In genomic region chr3:98982336-98982735, GRCh38 we compare ENCODE assay signal across 20 cellular contexts.
DNase-seq lines count a peak whose midpoint lies in the region; ATAC-seq lines count a peak whose summit lies in the region.
"Had no signal": no experiment of that assay in that cellular context is flagged by ENCODE, and none has a peak within 500 bp of the region (broad histone marks: within the 10 kb centered on the region; RNA-seq: fewer than 3 reads in every experiment).

No MANE protein-coding gene starts in this region.

- WGBS in GM23248 (ENCODE audit: low coverage in 1 of 2, low lambda C conversion rate in 2 of 2, missing lambda C conversion rate in 2 of 2), 2 experiments: 67 to 78% methylated on average over 2 of the region's 2 CpGs

- DNase-seq in GM23248 (peak; percentile 28), SK-MEL-5 (ENCODE audit: low read depth, low spot score) (peak; percentile 74), glomerular visceral epithelial cell (ENCODE audit: extremely low spot score) (peak; percentile 71), retina (peak; percentile 63), NCI-H1092 (lab: John Stamatoyannopoulos, UW) (no peak), cortex of kidney (lab: John Stamatoyannopoulos, UW) (no peak), NCI-H2081 treated with DMSO at 0.1 percent for 48 hours (lab: John Stamatoyannopoulos, UW) (no peak)
- DNase-seq: activated CD4-positive, alpha-beta T cell treated with anti-CD3 and anti-CD28 coated beads, Interleukin-2, amount 50 U/mL, for 4 hours; activated naive CD4-positive, alpha-beta T cell treated with anti-CD3 and anti-CD28 coated beads, Interleukin-2, amount 10 ng/mL, durations not matched to agents 7 days and 5 days; activated T-cell treated with anti-CD3 and anti-CD28 coated beads for 4 hours; body of pancreas; DMS79; hypothalamus; Kasumi-1; NCI-H1105 treated with DMSO at 0.1 percent for 48 hours; NCI-H510A; Right ventricle myocardium superior; testis had no signal

- no peaks in the 10 kb centered on the region for H3K9me2 ChIP-seq in GM23248 (ENCODE audit: insufficient read depth)

- H4K20me1 ChIP-seq in GM23248 (ENCODE audit: insufficient read depth): no peaks in the 10 kb centered on the region

- H3K36me3 ChIP-seq in GM23248 (ENCODE audit: low read depth): no peaks in the 10 kb centered on the region

- H3K27me3 ChIP-seq in GM23248 (replicated peaks; ENCODE audit: insufficient read depth): no peaks in the 10 kb centered on the region
- H3K27me3 ChIP-seq: body of pancreas, testis had no signal

- no peak for ATAC-seq in GM18907 (IDR thresholded peaks at IDR 0.05; ENCODE audit: unreplicated experiment)
- ATAC-seq: body of pancreas; stimulated activated memory B cell treated with anti-CD40 and anti-IgM and Interleukin-4, amounts not matched to agents 10 μg/mL and 1 μg/mL and 100 μg/mL, for 72 hours had no signal

- H3K9ac ChIP-seq in GM23248: no peak overlapping the region

- H3K4me1 ChIP-seq in GM23248 (ENCODE audit: insufficient read depth): peaks cover 55% of the 10 kb centered on the region
- H3K4me1 ChIP-seq: body of pancreas had no signal

- peaks cover 12% of the 10 kb centered on the region; the same call in 1 of the 2 replicates for H3K79me2 ChIP-seq in GM23248 (ENCODE audit: insufficient read depth)

- in situ Hi-C loops in GM23248 (cut with MboI): no loop called here
- in situ Hi-C loops in SK-MEL-5 (cut with HindIII; ENCODE audit: low pct_unique_long_range_greater_than_20kb, low sequenced_read_pairs): loop anchor here (25.0 kb wide), 1 partner anchor 145 kb away; no protein-coding TSS in a partner anchor

- 0 out of 2 replicates have a peak overlapping the region, but pooled peaks have one; percentile 2 for H3K4me3 ChIP-seq in GM23248
- H3K4me3 ChIP-seq: body of pancreas, testis had no signal

- no peaks in the 10 kb centered on the region for H3K9me3 ChIP-seq in GM23248 (ENCODE audit: low read depth)
- H3K9me3 ChIP-seq: body of pancreas, testis had no signal

- H2AFZ ChIP-seq in GM23248: peak overlapping the region; percentile 24; the same call in 1 of the 2 replicates

- no peak overlapping the region for H3K27ac ChIP-seq in GM23248
- H3K27ac ChIP-seq: body of pancreas, testis had no signal

- peak overlapping the region; percentile 67 for H3K4me2 ChIP-seq in GM23248 (ENCODE audit: unreplicated experiment)

- peaks cover 41% of the 10 kb centered on the region for H3F3A ChIP-seq in GM23248 (ENCODE audit: insufficient read depth)

Comparison
In these comparisons a context has a peak if more than half of its experiments do, and no peak if none do; other contexts are left out.
1. DNase-seq: peak in GM23248 (single experiment), SK-MEL-5 (single experiment), glomerular visceral epithelial cell (single experiment) and retina (single experiment); none in NCI-H1092 (single experiment), cortex of kidney (single experiment) and NCI-H2081 treated with DMSO at 0.1 percent for 48 hours (single experiment).